ENCODE assay signal across 22 cellular contexts in genomic region chr3:37676885-37677284, GRCh38.
"Had no signal": no experiment of that assay in that cellular context is flagged by ENCODE, and none has a peak within 500 bp of the region (broad histone marks: within the 10 kb centered on the region; RNA-seq: fewer than 3 reads in every experiment).

No MANE protein-coding gene starts in this region.

- H3K27me3 ChIP-seq: gastroesophageal sphincter, heart left ventricle, neutrophil, stomach, tibial artery had no signal

- ATAC-seq: esophagus mucosa; foreskin keratinocyte; gastroesophageal sphincter; heart left ventricle; natural killer cell treated with Interleukin-12 subunit alpha and Interleukin-12 subunit beta and Interleukin-15 and Interleukin-18, amount 100 ng/mL, for 72 hours; sciatic nerve; stimulated activated effector memory CD8-positive, alpha-beta T cell treated with anti-CD3 and anti-CD28 coated beads, Interleukin-12 subunit alpha, Interleukin-12 subunit beta, amount 100 ng/mL, for 72 hours had no signal

- H3K36me3 ChIP-seq: gastroesophageal sphincter, heart left ventricle, neutrophil, stomach, tibial artery had no signal

- H3K4me3 ChIP-seq: dorsolateral prefrontal cortex, gastroesophageal sphincter, heart left ventricle, lung, stomach, tibial artery had no signal

- H3K9ac ChIP-seq: parathyroid adenoma had no signal

- H2AFZ ChIP-seq: parathyroid adenoma had no signal

- DNase-seq: cerebellar nuclear complex; dorsolateral prefrontal cortex; effector CD4-positive, alpha-beta T cell; foreskin keratinocyte; heart left ventricle; hippocampal formation; kidney glomerular epithelial cell; naive B cell; stimulated activated CD4-positive, alpha-beta T cell treated with anti-CD3 and anti-CD28 coated beads, Interleukin-2, amount 100 ng/mL, for 24 hours; stimulated activated CD4-positive, alpha-beta T cell treated with anti-CD3 and anti-CD28 coated beads, Interleukin-4, amount 100 ng/mL, for 24 hours; stimulated activated naive CD4-positive, alpha-beta T cell treated with Interleukin-2 at 50 U/mL for 16 hours; stomach; tibial artery had no signal

- H3K4me1 ChIP-seq: foreskin keratinocyte had no signal

- H3K79me2 ChIP-seq: parathyroid adenoma had no signal

- H3K27ac ChIP-seq: dorsolateral prefrontal cortex, epithelial cell of prostate, foreskin keratinocyte, gastroesophageal sphincter, heart left ventricle, neutrophil, parathyroid adenoma, stomach, tibial artery had no signal

- H3K9me3 ChIP-seq: gastroesophageal sphincter, heart left ventricle, neutrophil, stomach, tibial artery had no signal
